ENCODE assay signal across 1 cellular context in the genomic region with DNA sequence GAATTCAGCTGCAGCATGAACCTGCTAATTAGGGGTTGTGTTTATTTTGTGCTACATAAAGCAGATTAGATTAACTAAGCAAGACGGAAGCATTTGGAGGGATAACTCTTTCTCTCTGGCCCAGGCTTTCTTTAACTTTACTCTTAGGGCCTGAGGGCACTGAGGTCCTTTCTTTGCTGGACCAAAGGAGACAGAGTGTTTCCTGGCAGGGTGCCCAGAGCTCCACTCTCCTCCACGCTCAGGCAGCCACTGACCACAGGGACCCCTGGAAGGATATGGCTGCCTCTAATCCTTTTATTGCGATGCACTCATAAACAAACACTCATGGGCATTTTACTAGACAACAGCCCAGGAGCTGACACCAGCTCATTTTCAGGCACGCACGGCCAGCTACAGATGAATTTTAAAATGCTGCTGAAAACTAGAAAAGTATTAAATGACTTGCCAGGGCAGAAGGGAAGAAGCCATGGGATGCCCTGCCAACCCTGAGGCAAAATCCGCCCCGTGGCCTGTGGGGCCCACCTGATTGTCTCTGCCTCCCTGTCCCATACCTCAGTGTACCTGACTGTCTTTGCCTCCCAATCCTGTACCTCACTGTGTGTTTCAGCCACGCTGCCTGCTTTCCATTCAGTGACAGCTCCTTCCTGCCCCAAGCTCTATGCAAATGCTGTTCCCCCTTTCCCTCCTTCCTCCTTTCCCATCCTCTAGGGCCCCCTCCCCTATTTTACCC.
TF ChIP-seq lines count a peak whose summit lies in the region.

No MANE protein-coding gene starts in this region.

TF ChIP-seq in HEK293, 187 proteins besides CTCF, POLR2A, EP300 and RAD21 (continued from another document):
- TF ChIP-seq ZNF335 (tag by site-specific recombination; conservative IDR thresholded peaks at IDR 0.05): peak; percentile 78
- peak; percentile 93 for TF ChIP-seq OSR2 (tag by site-specific recombination; IDR thresholded peaks at IDR 0.05)
- 0 out of 2 replicates have a peak, but pooled peaks have one; percentile 17 for TF ChIP-seq OVOL3 (tag by site-specific recombination; IDR thresholded peaks at IDR 0.05)
- TF ChIP-seq GLIS2 (tag by site-specific recombination; IDR thresholded peaks at IDR 0.05): peak; percentile 25; the same call in 1 of the 2 replicates
- TF ChIP-seq ZNF214 (tag by site-specific recombination; IDR thresholded peaks at IDR 0.05; ENCODE audit: borderline replicate concordance): no peak
- no peak for TF ChIP-seq KLF16 (tag by site-specific recombination; IDR thresholded peaks at IDR 0.05)
- TF ChIP-seq, protein P1, sequence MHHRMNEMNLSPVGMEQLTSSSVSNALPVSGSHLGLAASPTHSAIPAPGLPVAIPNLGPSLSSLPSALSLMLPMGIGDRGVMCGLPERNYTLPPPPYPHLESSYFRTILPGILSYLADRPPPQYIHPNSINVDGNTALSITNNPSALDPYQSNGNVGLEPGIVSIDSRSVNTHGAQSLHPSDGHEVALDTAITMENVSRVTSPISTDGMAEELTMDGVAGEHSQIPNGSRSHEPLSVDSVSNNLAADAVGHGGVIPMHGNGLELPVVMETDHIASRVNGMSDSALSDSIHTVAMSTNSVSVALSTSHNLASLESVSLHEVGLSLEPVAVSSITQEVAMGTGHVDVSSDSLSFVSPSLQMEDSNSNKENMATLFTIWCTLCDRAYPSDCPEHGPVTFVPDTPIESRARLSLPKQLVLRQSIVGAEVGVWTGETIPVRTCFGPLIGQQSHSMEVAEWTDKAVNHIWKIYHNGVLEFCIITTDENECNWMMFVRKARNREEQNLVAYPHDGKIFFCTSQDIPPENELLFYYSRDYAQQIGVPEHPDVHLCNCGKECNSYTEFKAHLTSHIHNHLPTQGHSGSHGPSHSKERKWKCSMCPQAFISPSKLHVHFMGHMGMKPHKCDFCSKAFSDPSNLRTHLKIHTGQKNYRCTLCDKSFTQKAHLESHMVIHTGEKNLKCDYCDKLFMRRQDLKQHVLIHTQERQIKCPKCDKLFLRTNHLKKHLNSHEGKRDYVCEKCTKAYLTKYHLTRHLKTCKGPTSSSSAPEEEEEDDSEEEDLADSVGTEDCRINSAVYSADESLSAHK (tag by site-specific recombination; IDR thresholded peaks at IDR 0.05): peak; percentile 76
- TF ChIP-seq, protein P2, sequence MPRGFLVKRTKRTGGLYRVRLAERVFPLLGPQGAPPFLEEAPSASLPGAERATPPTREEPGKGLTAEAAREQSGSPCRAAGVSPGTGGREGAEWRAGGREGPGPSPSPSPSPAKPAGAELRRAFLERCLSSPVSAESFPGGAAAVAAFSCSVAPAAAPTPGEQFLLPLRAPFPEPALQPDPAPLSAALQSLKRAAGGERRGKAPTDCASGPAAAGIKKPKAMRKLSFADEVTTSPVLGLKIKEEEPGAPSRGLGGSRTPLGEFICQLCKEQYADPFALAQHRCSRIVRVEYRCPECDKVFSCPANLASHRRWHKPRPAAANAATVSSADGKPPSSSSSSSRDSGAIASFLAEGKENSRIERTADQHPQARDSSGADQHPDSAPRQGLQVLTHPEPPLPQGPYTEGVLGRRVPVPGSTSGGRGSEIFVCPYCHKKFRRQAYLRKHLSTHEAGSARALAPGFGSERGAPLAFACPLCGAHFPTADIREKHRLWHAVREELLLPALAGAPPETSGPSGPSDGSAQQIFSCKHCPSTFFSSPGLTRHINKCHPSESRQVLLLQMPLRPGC (tag by site-specific recombination; IDR thresholded peaks at IDR 0.05): 0 out of 2 replicates have a peak, but pooled peaks have one; percentile 13
- no peak for TF ChIP-seq ZNF138 (tag by site-specific recombination; IDR thresholded peaks at IDR 0.05; ENCODE audit: borderline replicate concordance)
- no peak for TF ChIP-seq YY1 (tag by site-specific recombination; IDR thresholded peaks at IDR 0.05)
- TF ChIP-seq ZNF248 (tag by site-specific recombination; IDR thresholded peaks at IDR 0.05): no peak
- TF ChIP-seq ZXDB (tag by site-specific recombination; IDR thresholded peaks at IDR 0.05): peak; percentile 70; the same call in 1 of the 2 replicates
- peak; percentile 25; the same call in 1 of the 2 replicates for TF ChIP-seq ZNF561 (tag by site-specific recombination; IDR thresholded peaks at IDR 0.05; ENCODE audit: borderline replicate concordance)
- TF ChIP-seq ZIC2 (tag by site-specific recombination; IDR thresholded peaks at IDR 0.05): peak; percentile 85
- TF ChIP-seq PRDM6 (tag by site-specific recombination; IDR thresholded peaks at IDR 0.05): peak; percentile 58
- no peak for TF ChIP-seq KLF7 (tag by site-specific recombination; IDR thresholded peaks at IDR 0.05; ENCODE audit: borderline replicate concordance)
- TF ChIP-seq, protein P3, sequence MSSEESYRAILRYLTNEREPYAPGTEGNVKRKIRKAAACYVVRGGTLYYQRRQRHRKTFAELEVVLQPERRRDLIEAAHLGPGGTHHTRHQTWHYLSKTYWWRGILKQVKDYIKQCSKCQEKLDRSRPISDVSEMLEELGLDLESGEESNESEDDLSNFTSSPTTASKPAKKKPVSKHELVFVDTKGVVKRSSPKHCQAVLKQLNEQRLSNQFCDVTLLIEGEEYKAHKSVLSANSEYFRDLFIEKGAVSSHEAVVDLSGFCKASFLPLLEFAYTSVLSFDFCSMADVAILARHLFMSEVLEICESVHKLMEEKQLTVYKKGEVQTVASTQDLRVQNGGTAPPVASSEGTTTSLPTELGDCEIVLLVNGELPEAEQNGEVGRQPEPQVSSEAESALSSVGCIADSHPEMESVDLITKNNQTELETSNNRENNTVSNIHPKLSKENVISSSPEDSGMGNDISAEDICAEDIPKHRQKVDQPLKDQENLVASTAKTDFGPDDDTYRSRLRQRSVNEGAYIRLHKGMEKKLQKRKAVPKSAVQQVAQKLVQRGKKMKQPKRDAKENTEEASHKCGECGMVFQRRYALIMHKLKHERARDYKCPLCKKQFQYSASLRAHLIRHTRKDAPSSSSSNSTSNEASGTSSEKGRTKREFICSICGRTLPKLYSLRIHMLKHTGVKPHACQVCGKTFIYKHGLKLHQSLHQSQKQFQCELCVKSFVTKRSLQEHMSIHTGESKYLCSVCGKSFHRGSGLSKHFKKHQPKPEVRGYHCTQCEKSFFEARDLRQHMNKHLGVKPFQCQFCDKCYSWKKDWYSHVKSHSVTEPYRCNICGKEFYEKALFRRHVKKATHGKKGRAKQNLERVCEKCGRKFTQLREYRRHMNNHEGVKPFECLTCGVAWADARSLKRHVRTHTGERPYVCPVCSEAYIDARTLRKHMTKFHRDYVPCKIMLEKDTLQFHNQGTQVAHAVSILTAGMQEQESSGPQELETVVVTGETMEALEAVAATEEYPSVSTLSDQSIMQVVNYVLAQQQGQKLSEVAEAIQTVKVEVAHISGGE (tag by site-specific recombination; conservative IDR thresholded peaks at IDR 0.05; ENCODE audit: low read depth): no peak
- TF ChIP-seq ZNF585B (tag by site-specific recombination; IDR thresholded peaks at IDR 0.05): no peak
- peak; percentile 46; the same call in 1 of the 2 replicates for TF ChIP-seq TCF7L2 (IDR thresholded peaks at IDR 0.05; ENCODE audit: borderline replicate concordance, low read depth, low read length)
- peak; percentile 93 for TF ChIP-seq HOXD13 (CRISPR knock-in tag; IDR thresholded peaks at IDR 0.05; ENCODE audit: borderline replicate concordance)
- no peak for TF ChIP-seq BCL11B (tag by site-specific recombination; IDR thresholded peaks at IDR 0.05; ENCODE audit: low read depth)
- TF ChIP-seq ZBTB17 (tag by site-specific recombination; IDR thresholded peaks at IDR 0.05): 0 out of 2 replicates have a peak, but pooled peaks have one; percentile 53
- no peak for TF ChIP-seq ZNF433 (tag by site-specific recombination; IDR thresholded peaks at IDR 0.05; ENCODE audit: low read depth)
